8 cellular contexts compared by ENCODE assay signal in the genomic region with DNA sequence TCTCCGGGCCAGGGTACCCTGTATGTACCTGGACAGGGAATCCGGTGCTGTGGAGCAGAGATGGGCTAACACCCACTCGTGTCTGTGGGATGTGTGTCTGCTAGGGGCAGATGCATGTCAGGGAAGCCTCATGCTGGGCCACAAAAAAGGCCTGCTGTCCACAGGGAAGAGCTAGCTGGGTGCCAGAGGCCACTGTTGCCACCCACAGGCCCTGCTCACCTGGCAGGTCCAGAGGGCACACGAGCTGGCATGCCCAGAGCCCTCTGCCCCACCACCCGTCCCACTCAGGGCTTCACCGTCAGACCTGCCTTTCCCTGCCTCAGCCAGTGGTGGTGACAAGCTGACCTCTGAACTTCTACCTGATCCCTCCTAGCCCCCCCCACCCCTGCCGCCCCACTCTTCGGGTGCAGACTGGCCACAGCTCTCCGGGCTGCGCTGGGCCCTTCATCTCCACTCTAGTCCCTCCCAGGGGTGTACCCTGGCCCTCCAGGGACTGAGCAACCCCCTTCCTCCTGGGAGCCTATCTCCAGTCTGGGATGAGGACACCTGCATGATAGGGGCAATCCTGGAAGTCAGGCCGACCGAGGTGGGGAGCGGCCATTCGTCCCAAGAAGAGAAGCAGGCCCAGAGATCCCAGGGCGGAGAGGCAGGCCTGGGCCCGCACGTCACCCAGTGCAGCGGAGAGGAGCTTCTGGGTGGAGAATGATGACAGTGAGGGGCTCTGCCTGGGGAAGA. TPM values are rescaled to one million over a fixed set of nuclear protein-coding genes. Genes with fewer than 3 reads are reported as not detected.
A peak's percentile ranks its signal among the peaks of the same experiment; 100 is the strongest.
DNase-seq lines count a peak whose midpoint lies in the region; ATAC-seq, FAIRE-seq and TF ChIP-seq lines count a peak whose summit lies in the region.

No MANE protein-coding gene starts in this region.

- no peak for DNase-seq in GM12892 (ENCODE audit: insufficient read length)
- no peak for DNase-seq in SJSA1 (ENCODE audit: low read depth in 1 of 2, low spot score in 2 of 2)
- no peak for DNase-seq in fibroblast of pulmonary artery (ENCODE audit: low read depth)
- DNase-seq in retinal pigment epithelial cell (ENCODE audit: low read depth) = no peak
- DNase-seq in inferior parietal cortex (ENCODE audit: extremely low spot score) = no peak
- DNase-seq in NCI-H82 (lab: John Stamatoyannopoulos, UW) = no peak
- no peak for DNase-seq in NCI-H1436 (lab: John Stamatoyannopoulos, UW)

- no peak for FAIRE-seq in GM12892 (lab: Jason Lieb, UNC)

- no peaks in the 10 kb centered on the region for H3K36me3 ChIP-seq in SJSA1

- no peak for TF ChIP-seq CTCF in fibroblast of pulmonary artery (IDR thresholded peaks at IDR 0.05; ENCODE audit: low read length, missing control alignments)
- TF ChIP-seq CTCF in retinal pigment epithelial cell (conservative IDR thresholded peaks at IDR 0.05; ENCODE audit: low read depth, low read length) = no peak

- no peak overlapping the region for H3K27ac ChIP-seq in SJSA1

- TF ChIP-seq POLR2A in GM12892 (IDR thresholded peaks at IDR 0.05; ENCODE audit: low read depth, low read length) = 0 out of 2 replicates have a peak, but pooled peaks have one; percentile 28

- H3K9me3 ChIP-seq in SJSA1 (replicated peaks) = no peaks in the 10 kb centered on the region

- ATAC-seq in HG02678 (IDR thresholded peaks at IDR 0.05; ENCODE audit: unreplicated experiment) = no peak

- H3K4me3 ChIP-seq in SJSA1 (peak overlapping the region; percentile 57), fibroblast of pulmonary artery (replicated peaks; ENCODE audit: low read depth, low read length) (peak overlapping the region; percentile 76), retinal pigment epithelial cell (ENCODE audit: low read length) (peak overlapping the region; percentile 63)

- peaks cover 27% of the 10 kb centered on the region for H3K4me1 ChIP-seq in SJSA1 (replicated peaks)

- H3K27me3 ChIP-seq in SJSA1 (replicated peaks) = no peaks in the 10 kb centered on the region

RNA-seq across cellular contexts. Expression of gene SLC25A22, which starts 1.3 kb away (rescaled TPM):
- polyA plus RNA-seq in GM12892 (2012; ENCODE audit: missing spikeins) = 5.7 TPM
- 5.1 and 11.1 TPM in 2 replicates for total RNA-seq in SJSA1 (2014; rRNA removed; shearing (Covaris generic))

RNA-seq across cellular contexts. Expression of gene CEND1, which starts 6.8 kb away (rescaled TPM):
- polyA plus RNA-seq in GM12892 (2012; ENCODE audit: missing spikeins) = 1.9 TPM
- 0.21 and 0.88 TPM in 2 replicates for total RNA-seq in SJSA1 (2014; rRNA removed; shearing (Covaris generic))

RNA-seq across cellular contexts. Expression of gene PIDD1, which starts 8.3 kb away (rescaled TPM):
- 5.0 TPM for polyA plus RNA-seq in GM12892 (2012; ENCODE audit: missing spikeins)
- total RNA-seq in SJSA1 (2014; rRNA removed; shearing (Covaris generic)) = 2.1 and 2.4 TPM in 2 replicates

RNA-seq across cellular contexts. Expression of gene RPLP2, which starts 13.0 kb away (rescaled TPM):
- polyA plus RNA-seq in GM12892 (2012; ENCODE audit: missing spikeins) = 3,963 TPM
- total RNA-seq in SJSA1 (2014; rRNA removed; shearing (Covaris generic)) = 504 and 706 TPM in 2 replicates

RNA-seq across cellular contexts. Expression of gene GATD1, which starts 19.4 kb away (rescaled TPM):
- 19.1 TPM for polyA plus RNA-seq in GM12892 (2012; ENCODE audit: missing spikeins)
- 7.0 and 12.4 TPM in 2 replicates for total RNA-seq in SJSA1 (2014; rRNA removed; shearing (Covaris generic))
